In the genomic region with DNA sequence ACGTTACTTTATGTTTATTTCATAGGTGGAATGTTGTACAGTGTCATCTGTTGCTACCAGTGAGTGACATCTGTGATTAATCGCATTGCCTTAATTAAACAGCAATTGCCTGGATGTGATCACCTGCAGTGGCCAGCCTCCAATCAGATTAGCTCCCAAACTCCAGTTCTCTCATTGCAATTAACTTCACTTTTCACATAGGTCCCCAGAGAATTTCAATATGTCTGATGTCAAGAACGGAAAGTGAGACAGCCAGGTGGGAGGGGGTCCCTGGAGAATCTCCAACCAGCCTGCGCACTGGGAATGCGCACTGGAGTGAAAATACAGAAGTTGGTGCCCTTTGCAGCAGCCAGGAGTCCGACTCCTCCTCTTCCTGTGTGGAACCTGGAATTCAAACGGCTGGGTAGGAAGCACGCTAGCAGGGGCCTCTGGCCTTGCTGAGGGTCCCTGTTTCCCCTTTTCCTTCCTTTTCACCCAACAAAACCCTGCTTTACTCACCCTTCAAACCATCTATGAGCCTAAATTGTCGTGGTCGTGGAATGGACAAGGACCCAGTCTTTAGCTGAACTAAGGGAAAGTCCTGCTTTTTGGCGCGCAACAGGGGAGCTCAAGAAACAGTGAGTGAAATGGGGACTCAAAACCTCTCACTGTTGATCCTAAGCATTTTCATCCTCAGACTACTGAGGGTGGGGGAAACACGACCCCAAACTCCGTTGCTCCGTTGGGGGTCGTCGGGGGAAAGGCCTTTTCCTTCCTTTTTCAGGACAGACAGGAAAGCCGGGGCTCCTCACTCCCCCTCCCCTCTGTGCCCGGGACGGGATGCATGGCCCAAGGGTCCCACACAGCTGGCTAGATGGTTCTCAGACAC, we compare ENCODE assay signal across 8 cellular contexts.
DNase-seq lines count a peak whose midpoint lies in the region; ATAC-seq and TF ChIP-seq lines count a peak whose summit lies in the region.

No MANE protein-coding gene starts in this region.

- no peaks in the 10 kb centered on the region for H3K27me3 ChIP-seq in aorta (ENCODE audit: control insufficient read depth in 1 of 2, insufficient read depth in 2 of 2, low read length in 1 of 2)

- no peaks in the 10 kb centered on the region for H3K9me3 Mint-ChIP-seq in activated CD8-positive, alpha-beta T cell treated with anti-CD3 and anti-CD28 coated beads for 36 hours

- H3K36me3 Mint-ChIP-seq in activated CD8-positive, alpha-beta T cell treated with anti-CD3 and anti-CD28 coated beads for 36 hours (ENCODE audit: low read depth): no peaks in the 10 kb centered on the region

- no peaks in the 10 kb centered on the region for H3K4me1 ChIP-seq in aorta (ENCODE audit: control insufficient read depth in 1 of 2, insufficient read depth in 2 of 2, low read length in 2 of 2)

- no peak overlapping the region for H3K27ac Mint-ChIP-seq in activated CD8-positive, alpha-beta T cell treated with anti-CD3 and anti-CD28 coated beads for 36 hours

- no peaks in the 10 kb centered on the region for H3K36me3 ChIP-seq in aorta (ENCODE audit: control insufficient read depth in 1 of 2, insufficient read depth in 2 of 2, low read length in 1 of 2)

- TF ChIP-seq POLR2A in lower leg skin (IDR thresholded peaks at IDR 0.05): no peak

- H3K9me3 ChIP-seq in aorta (ENCODE audit: control insufficient read depth, low read length): no peaks in the 10 kb centered on the region

- 12 to 13% methylated on average over 20 of the region's 20 CpGs for WGBS in lower leg skin, 2 donors
- 6 to 10% methylated on average over 20 of the region's 20 CpGs for WGBS in aorta, 2 donors

- TF ChIP-seq CTCF in AG10803 (conservative IDR thresholded peaks at IDR 0.05; ENCODE audit: low read length): no peak
- TF ChIP-seq CTCF in lower leg skin (IDR thresholded peaks at IDR 0.05): no peak
- no peak for TF ChIP-seq CTCF in activated CD8-positive, alpha-beta T cell treated with anti-CD3 and anti-CD28 coated beads for 36 hours (IDR thresholded peaks at IDR 0.05)

- DNase-seq in AG10803 (ENCODE audit: low read depth): peak; percentile 29
- peak; percentile 95 for DNase-seq in NCI-H82 (lab: John Stamatoyannopoulos, UW)
- DNase-seq in dermis blood vessel endothelial cell: peak; percentile 69
- peak in 1 of 2 donors; percentile 18 for DNase-seq in lower leg skin (ENCODE audit: low spot score in 2 of 2)
- DNase-seq in aorta: peak in 1 of 2 donors; percentile 75
- DNase-seq in dedifferentiated amniotic fluid mesenchymal stem cell (ENCODE audit: extremely low spot score): no peak
- DNase-seq in activated CD8-positive, alpha-beta T cell treated with anti-CD3 and anti-CD28 coated beads for 36 hours: no peak

- no peaks in the 10 kb centered on the region for H3K4me1 Mint-ChIP-seq in activated CD8-positive, alpha-beta T cell treated with anti-CD3 and anti-CD28 coated beads for 36 hours (ENCODE audit: low read depth)

- CTCF ChIA-PET in activated CD8-positive, alpha-beta T cell treated with anti-CD3 and anti-CD28 coated beads for 36 hours (lab: Charles Lee): no interaction called here

- H3K4me3 Mint-ChIP-seq in activated CD8-positive, alpha-beta T cell treated with anti-CD3 and anti-CD28 coated beads for 36 hours: no peak overlapping the region

- intact Hi-C loops in lower leg skin (cut with DNase I; ENCODE audit: low total_unique reads) (no loop called here), aorta (cut with DNase I) (no loop called here)
- intact Hi-C loops in activated CD8-positive, alpha-beta T cell treated with anti-CD3 and anti-CD28 coated beads for 36 hours (cut with micrococcal nuclease): no loop called here

- no peaks in the 10 kb centered on the region for H3K27me3 Mint-ChIP-seq in activated CD8-positive, alpha-beta T cell treated with anti-CD3 and anti-CD28 coated beads for 36 hours

- H3K4me3 ChIP-seq in AG10803 (ENCODE audit: low read length): peak overlapping the region; percentile 68
- H3K4me3 ChIP-seq in lower leg skin (ENCODE audit: low read depth, poor library complexity, severe bottlenecking): peak overlapping the region; percentile 34
- H3K4me3 ChIP-seq in aorta (ENCODE audit: low read length in 2 of 2): no peak overlapping the region

- POLR2A ChIA-PET in activated CD8-positive, alpha-beta T cell treated with anti-CD3 and anti-CD28 coated beads for 36 hours (lab: Charles Lee): no interaction called here

- H3K27ac ChIP-seq in aorta (ENCODE audit: low read depth in 1 of 2, low read length in 2 of 2): no peak overlapping the region

- ATAC-seq in HG02759 (IDR thresholded peaks at IDR 0.05; ENCODE audit: unreplicated experiment) (peak; percentile 65), aorta (ENCODE audit: low FRiP score) (peak; percentile 64)
- ATAC-seq in activated CD8-positive, alpha-beta T cell treated with anti-CD3 and anti-CD28 coated beads for 36 hours: no peak

Comparison
In these comparisons a context has a peak if more than half of its experiments do, and no peak if none do; other contexts are left out.
1. DNase-seq: peak in AG10803 (single experiment), NCI-H82 (single experiment) and dermis blood vessel endothelial cell (single experiment); none in dedifferentiated amniotic fluid mesenchymal stem cell (single experiment) and activated CD8-positive, alpha-beta T cell treated with anti-CD3 and anti-CD28 coated beads for 36 hours (single experiment).
2. H3K4me3 ChIP-seq: peak in AG10803 (single experiment) and lower leg skin (single experiment); none in aorta (0 of 2).